Comparison of ENCODE assay signal across 26 cellular contexts in the genomic region with DNA sequence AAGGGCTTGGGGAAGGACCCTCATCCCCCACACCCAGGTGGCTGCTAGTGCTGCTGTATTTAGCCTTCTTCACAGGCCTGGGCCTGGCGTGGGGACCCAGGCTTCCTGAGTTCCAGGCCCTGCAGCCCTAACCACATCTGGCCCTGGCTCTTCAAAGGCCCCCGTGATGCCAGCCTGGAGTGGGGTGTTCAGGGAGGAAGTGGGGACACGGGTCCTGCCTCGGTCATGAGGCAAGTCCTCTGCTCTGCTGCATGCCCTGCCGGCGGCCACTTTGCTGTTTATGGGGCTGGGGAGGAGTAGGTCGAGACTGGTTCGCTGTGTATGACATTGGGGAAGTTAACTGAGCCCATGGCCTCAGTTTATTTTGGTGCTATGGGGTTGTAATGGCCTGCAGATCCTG.
"Had no signal": no experiment of that assay in that cellular context is flagged by ENCODE, and none has a peak within 500 bp of the region (broad histone marks: within the 10 kb centered on the region; RNA-seq: fewer than 3 reads in every experiment).

No MANE protein-coding gene starts in this region.

- H3K27me3 Mint-ChIP-seq: activated naive CD8-positive, alpha-beta T cell; activated T-helper 17 cell treated with anti-CD3 and anti-CD28 coated beads, Interleukin-2, amount 50 U/mL, for 72 hours had no signal

- H3K36me3 ChIP-seq: brain microvascular endothelial cell, cardiac muscle cell, Peyer's patch had no signal

- H3K4me3 ChIP-seq: cardiac muscle cell, Peyer's patch had no signal

- H3K4me1 Mint-ChIP-seq: activated T-helper 17 cell treated with anti-CD3 and anti-CD28 coated beads, Interleukin-2, amount 50 U/mL, for 72 hours had no signal

- H3K4me3 Mint-ChIP-seq: activated naive CD4-positive, alpha-beta T cell treated with anti-CD3 and anti-CD28 coated beads for 36 hours; activated naive CD8-positive, alpha-beta T cell; activated T-cell treated with anti-CD3 and anti-CD28 coated beads, Interleukin-2, amount 50 U/mL, for 4 hours; activated T-helper 17 cell treated with anti-CD3 and anti-CD28 coated beads, Interleukin-2, amount 50 U/mL, for 72 hours; T-helper 1 cell treated with Interleukin-12 subunit alpha and Interleukin-12 subunit beta and Interleukin-4 antibody, amounts not matched to agents 30 μg/mL and 1 μg/mL, for 36 hours had no signal

- H3K9me3 Mint-ChIP-seq: activated naive CD4-positive, alpha-beta T cell treated with anti-CD3 and anti-CD28 coated beads for 36 hours; activated T-cell treated with anti-CD3 and anti-CD28 coated beads, Interleukin-2, amount 50 U/mL, for 4 hours; activated T-helper 17 cell treated with anti-CD3 and anti-CD28 coated beads, Interleukin-2, amount 50 U/mL, for 72 hours; T-helper 1 cell treated with Interleukin-12 subunit alpha and Interleukin-12 subunit beta and Interleukin-4 antibody, amounts not matched to agents 30 μg/mL and 1 μg/mL, for 36 hours had no signal

- H3K9me3 ChIP-seq: Peyer's patch had no signal

- H3K36me3 Mint-ChIP-seq: activated naive CD8-positive, alpha-beta T cell had no signal

- H3K27ac Mint-ChIP-seq: activated naive CD4-positive, alpha-beta T cell treated with anti-CD3 and anti-CD28 coated beads for 36 hours; activated naive CD8-positive, alpha-beta T cell; activated T-helper 17 cell treated with anti-CD3 and anti-CD28 coated beads, Interleukin-2, amount 50 U/mL, for 72 hours; T-helper 1 cell treated with Interleukin-12 subunit alpha and Interleukin-12 subunit beta and Interleukin-4 antibody, amounts not matched to agents 30 μg/mL and 1 μg/mL, for 36 hours had no signal

- H3K27me3 ChIP-seq: cardiac muscle cell, Peyer's patch had no signal

- ATAC-seq: activated CD4-positive, CD25-positive, alpha-beta regulatory T cell treated with anti-CD3 and anti-CD28 coated beads, Interleukin-2, amount 50 U/mL, for 24 hours; activated T-cell treated with anti-CD3 and anti-CD28 coated beads, Interleukin-2, amount 50 U/mL, for 4 hours; activated T-helper 17 cell treated with anti-CD3 and anti-CD28 coated beads, Interleukin-2, amount 50 U/mL, for 72 hours had no signal

- H3K27ac ChIP-seq: brain microvascular endothelial cell, cardiac muscle cell, Peyer's patch, RWPE1 had no signal

- DNase-seq: activated CD4-positive, alpha-beta T cell treated with anti-CD3 and anti-CD28 coated beads for 4 hours; activated CD4-positive, alpha-beta T cell treated with anti-CD3 and anti-CD28 coated beads, Interleukin-2, amount 50 U/mL, for 4 hours; activated CD8-positive, alpha-beta memory T cell treated with anti-CD3 and anti-CD28 coated beads for 24 hours; activated gamma-delta T cell; activated naive CD4-positive, alpha-beta T cell treated with anti-CD3 and anti-CD28 coated beads for 36 hours; activated T-cell treated with anti-CD3 and anti-CD28 coated beads, Interleukin-2, amount 50 U/mL, for 4 hours; amygdala; brain microvascular endothelial cell; KG1; NCI-H1092; NCI-H1417; NCI-H1930; NCI-H2107; NCI-H2171 treated with DMSO at 0.1 percent for 48 hours; NCI-H226; NCI-H526 treated with DMSO at 0.1 percent for 48 hours; NCI-H82; OCI-M1; Peyer's patch; SHP77 treated with DMSO at 0.1 percent for 48 hours had no signal
